Comparison of ENCODE assay signal across 19 cellular contexts in genomic region chr17:50186661-50187402, GRCh38. TPM values are rescaled to one million over a fixed set of nuclear protein-coding genes. Genes with fewer than 3 reads are reported as not detected.
DNase-seq lines count a peak whose midpoint lies in the region; ATAC-seq, FAIRE-seq and TF ChIP-seq lines count a peak whose summit lies in the region.
"Had no signal": no experiment of that assay in that cellular context is flagged by ENCODE, and none has a peak within 500 bp of the region (broad histone marks: within the 10 kb centered on the region; RNA-seq: fewer than 3 reads in every experiment).

No MANE protein-coding gene starts in this region.

- TF ChIP-seq POLR2A in K562 (conservative IDR thresholded peaks at IDR 0.05) (no peak), tibial nerve (IDR thresholded peaks at IDR 0.05) (no peak)

- no peaks in the 10 kb centered on the region for H3K79me2 ChIP-seq in K562 (ENCODE audit: control insufficient read depth, insufficient read depth, low read length)

- no peak overlapping the region for H2AFZ ChIP-seq in K562 (ENCODE audit: low read depth, low read length)

- H3K4me1 ChIP-seq in K562 (replicated peaks in 1 of 2; ENCODE audit: control insufficient read depth in 2 of 2, insufficient read depth in 2 of 2, low read length in 2 of 2) (peaks cover 4 to 18% of the 10 kb centered on the region in 2 experiments; a peak in 4 of 5 replicates), left lung (peaks cover 0 to 21% of the 10 kb centered on the region in 2 donors), tibial nerve (peaks cover 0 to 75% (median 13%) of the 10 kb centered on the region in 4 donors), Caco-2 (peaks cover 6% of the 10 kb centered on the region; the same call in 1 of the 2 replicates)
- H3K4me1 ChIP-seq: pancreas had no signal

- no peak for FAIRE-seq in K562 (lab: Jason Lieb, UNC)
- no peak for FAIRE-seq in D721Med (lab: Jason Lieb, UNC)
- FAIRE-seq: pancreas had no signal

- in situ Hi-C loops in K562 (cut with MboI): no loop called here

- H3K36me3 Mint-ChIP-seq in HFFc6 (ENCODE audit: low read depth) (peaks cover 73% of the 10 kb centered on the region), Caco-2 (ENCODE audit: insufficient read depth, unreplicated experiment) (no peaks in the 10 kb centered on the region)
- H3K36me3 Mint-ChIP-seq: type B pancreatic cell had no signal

- H3K4me3 Mint-ChIP-seq in HFFc6 (peak overlapping the region; percentile 100), Caco-2 (ENCODE audit: unreplicated experiment) (no peak overlapping the region)
- H3K4me3 Mint-ChIP-seq: brain; CD4-positive, alpha-beta T cell; T-helper 1 cell treated with Interleukin-12 subunit alpha and Interleukin-12 subunit beta and Interleukin-4 antibody, amounts not matched to agents 30 μg/mL and 1 μg/mL, for 36 hours; type B pancreatic cell had no signal

- intact Hi-C loops in K562 (cut with micrococcal nuclease): no loop called here
- intact Hi-C loops in left lung (cut with DNase I): no loop called here
- intact Hi-C loops in Caco-2 (cut with micrococcal nuclease; ENCODE audit: unreplicated experiment): no loop called here

- H3K4me1 Mint-ChIP-seq in HFFc6 (ENCODE audit: low read depth): peaks cover 100% of the 10 kb centered on the region
- H3K4me1 Mint-ChIP-seq in Caco-2 (ENCODE audit: low read depth, unreplicated experiment): peaks cover 6% of the 10 kb centered on the region

- no peaks in the 10 kb centered on the region for H3K9me1 ChIP-seq in K562 (ENCODE audit: control insufficient read depth, insufficient read depth, low read length)

- H3K27ac ChIP-seq in K562 (ENCODE audit: extremely low read depth, low read depth, low read length) (no peak overlapping the region), left lung (peak overlapping the region in 1 of 2 donors; percentile 59), tibial nerve (peak overlapping the region; percentile 30 to 89 (median 58))
- H3K27ac ChIP-seq: pancreas had no signal

- BruUV-seq in K562 (replicated peaks; lab: Mats Ljungman, UMichigan) (no TSS peak), Caco-2 (replicated peaks; lab: Mats Ljungman, UMichigan) (no TSS peak)

- H3K4me2 ChIP-seq in K562 (ENCODE audit: insufficient read depth, low read length): no peak overlapping the region

- H3K9ac ChIP-seq in K562 (ENCODE audit: insufficient read depth in 1 of 2, low read depth in 2 of 2, low read length in 2 of 2): no peak overlapping the region

- H3K9me3 ChIP-seq in K562 (replicated peaks; ENCODE audit: control insufficient read depth, insufficient read depth, low read depth, low read length) (no peaks in the 10 kb centered on the region), left lung (no peaks in the 10 kb centered on the region), tibial nerve (no peaks in the 10 kb centered on the region), Caco-2 (no peaks in the 10 kb centered on the region)
- H3K9me3 ChIP-seq: mucosa of descending colon, pancreas had no signal

- H3K9me3 Mint-ChIP-seq in HFFc6 (peaks cover 3% of the 10 kb centered on the region; the same call in 1 of the 2 replicates), Caco-2 (ENCODE audit: unreplicated experiment) (no peaks in the 10 kb centered on the region)
- H3K9me3 Mint-ChIP-seq: brain; CD4-positive, alpha-beta T cell; T-helper 1 cell treated with Interleukin-12 subunit alpha and Interleukin-12 subunit beta and Interleukin-4 antibody, amounts not matched to agents 30 μg/mL and 1 μg/mL, for 36 hours; type B pancreatic cell had no signal

- peaks cover 57 to 89% of the 10 kb centered on the region in 2 experiments for H3K27me3 ChIP-seq in K562 (ENCODE audit: control insufficient read depth in 2 of 2, insufficient read depth in 2 of 2, low read length in 2 of 2)
- H3K27me3 ChIP-seq in left lung: no peaks in the 10 kb centered on the region
- H3K27me3 ChIP-seq in tibial nerve: no peaks in the 10 kb centered on the region
- no peaks in the 10 kb centered on the region for H3K27me3 ChIP-seq in Caco-2 (replicated peaks; ENCODE audit: control insufficient read depth, insufficient read depth, low read length)
- H3K27me3 ChIP-seq: pancreas had no signal

- DNase-seq in HFFc6 (peak; percentile 79), K562 (ENCODE audit: extremely low read depth in 1 of 4, low spot score in 3 of 4) (no peak), left lung (peak in 1 of 2 donors; percentile 70), tibial nerve (ENCODE audit: low spot score in 2 of 2) (no peak), D721Med (ENCODE audit: insufficient read length, low spot score) (no peak), Caco-2 (no peak), middle frontal gyrus (ENCODE audit: extremely low spot score, low spot score) (no peak)
- DNase-seq: CD4-positive, alpha-beta T cell; DND-41; GOT3; left cardiac atrium; NCI-H1436 had no signal

- WGBS in K562 (ENCODE audit: insufficient coverage, low coverage, missing lambda C conversion rate): 6% methylated on average over 20 of the region's 24 CpGs
- WGBS in tibial nerve, 2 donors: 69 to 71% methylated on average over 18 to 24 of the region's 24 CpGs

- H3K4me3 ChIP-seq in K562 (no peak overlapping the region), left lung (no peak overlapping the region), tibial nerve (no peak overlapping the region), Caco-2 (ENCODE audit: low read depth, low read length) (no peak overlapping the region)
- H3K4me3 ChIP-seq: mucosa of descending colon, pancreas had no signal

- ATAC-seq in K562 (no peak), left lung (peak; percentile 2), HG03565 (IDR thresholded peaks at IDR 0.05; ENCODE audit: unreplicated experiment) (no peak)
- ATAC-seq: left cardiac atrium, mucosa of descending colon, pancreas, Right ventricle myocardium inferior had no signal

- no peak for TF ChIP-seq EP300 in K562 (IDR thresholded peaks at IDR 0.05; ENCODE audit: low read length)
- TF ChIP-seq EP300 in tibial nerve (IDR thresholded peaks at IDR 0.05): no peak

- TF ChIP-seq CTCF in HFFc6 (IDR thresholded peaks at IDR 0.05): no peak
- TF ChIP-seq CTCF in K562 (IDR thresholded peaks at IDR 0.05 in 2 of 3, conservative IDR thresholded peaks at IDR 0.05 in 1 of 3; ENCODE audit: insufficient read depth in 2 of 3, low read depth in 1 of 3, low read length in 3 of 3): no peak
- no peak for TF ChIP-seq CTCF in left lung (IDR thresholded peaks at IDR 0.05)
- TF ChIP-seq CTCF in tibial nerve (IDR thresholded peaks at IDR 0.05): no peak
- TF ChIP-seq CTCF in D721Med (IDR thresholded peaks at IDR 0.05; ENCODE audit: insufficient read depth, missing control alignments): no peak
- TF ChIP-seq CTCF in Caco-2 (IDR thresholded peaks at IDR 0.05; ENCODE audit: insufficient read depth in 1 of 2, low read depth in 1 of 2, low read length in 1 of 2, severe bottlenecking in 1 of 2, unreplicated experiment in 1 of 2): no peak

- H3K36me3 ChIP-seq in K562 (ENCODE audit: control insufficient read depth, insufficient read depth, low read length) (no peaks in the 10 kb centered on the region), left lung (peaks cover 0 to 59% of the 10 kb centered on the region in 2 donors), tibial nerve (peaks cover 0 to 66% (median 0%) of the 10 kb centered on the region in 3 donors), Caco-2 (ENCODE audit: control insufficient read depth, insufficient read depth, low read length) (no peaks in the 10 kb centered on the region)
- H3K36me3 ChIP-seq: pancreas had no signal

- POLR2A ChIA-PET in K562 (lab: Yijun Ruan, JAX) (interaction anchor here (0.7 to 1.0 kb wide), 2 partner anchors 14 to 103 kb away, joined by 3 read pairs; no protein-coding TSS in a partner anchor), Caco-2 (lab: Charles Lee) (interaction anchor here (0.5 kb wide), 1 partner anchor 13 kb away, joined by 11 read pairs; no protein-coding TSS in a partner anchor)

- CTCF ChIA-PET in K562 (lab: Yijun Ruan, JAX; ENCODE audit: low intra/inter-chr PET ratio): no interaction called here
- CTCF ChIA-PET in Caco-2 (lab: Charles Lee): interaction anchor here (1.1 to 1.4 kb wide), 3 partner anchors 9 to 11 kb away, joined by 3 to 5 read pairs (median 4); no protein-coding TSS in a partner anchor

- TF ChIP-seq RAD21 in K562 (CRISPR knock-in tag; conservative IDR thresholded peaks at IDR 0.05 in 1 of 2, IDR thresholded peaks at IDR 0.05 in 1 of 2): no peak

- peak overlapping the region; percentile 100 for H3K27ac Mint-ChIP-seq in HFFc6
- no peak overlapping the region for H3K27ac Mint-ChIP-seq in Caco-2 (ENCODE audit: unreplicated experiment)
- H3K27ac Mint-ChIP-seq: CD4-positive, alpha-beta T cell; T-helper 1 cell treated with Interleukin-12 subunit alpha and Interleukin-12 subunit beta and Interleukin-4 antibody, amounts not matched to agents 30 μg/mL and 1 μg/mL, for 36 hours; type B pancreatic cell had no signal

- H4K20me1 ChIP-seq in K562 (replicated peaks; ENCODE audit: control insufficient read depth, insufficient read depth, low read length): no peaks in the 10 kb centered on the region; the same call in 1 of the 2 replicates

- H3K27me3 Mint-ChIP-seq in HFFc6 (ENCODE audit: insufficient read depth): peaks cover 91% of the 10 kb centered on the region
- H3K27me3 Mint-ChIP-seq in Caco-2 (ENCODE audit: insufficient read depth, unreplicated experiment): no peaks in the 10 kb centered on the region
- H3K27me3 Mint-ChIP-seq: CD4-positive, alpha-beta T cell had no signal

RNA-seq across cellular contexts. Expression of gene COL1A1, which starts 14.6 kb away (rescaled TPM):
- total RNA-seq in HFFc6 (2021; fragmentation: NEBNext Ultra II Directional; extraction: Animal tissue kit (Norgen Biotek cat#: 25700)): 1,000 to 10,000 TPM; 4,948 to 7,804 (median 5,240) TPM
- total RNA-seq in K562 (2011; cell fraction: chromatin; rRNA removed; ENCODE audit: low replicate concordance): 3.2 and 16.9 TPM in 2 replicates
- total RNA-seq in K562 (2011; cell fraction: nucleolus; rRNA removed): 5.7 and 9.0 TPM in 2 replicates
- total RNA-seq in K562 (2011; cell fraction: nucleoplasm; rRNA removed): 3.7 and 4.2 TPM in 2 replicates
- total RNA-seq in K562 (2014; rRNA removed): 0.86 and 0.91 TPM in 2 replicates
- 0.15 TPM in 1 of 2 replicates, not detected in the other for total RNA-seq in K562 (2014; rRNA removed; fragmentation: Illumina TruSeq; extraction: Trizol)
- 0.08 and 0.18 TPM in 2 replicates for total RNA-seq in K562 (2015; rRNA removed; fragmentation: Illumina TruSeq; extraction: Trizol)
- 2.8 and 3.4 TPM in 2 replicates for total RNA-seq in K562 (2021)
- polyA plus RNA-seq in K562 (2011; rRNA removed): 0.11 and 0.20 TPM in 2 replicates
- 0.16 and 0.27 TPM in 2 replicates for polyA plus RNA-seq in K562 (2011; cell fraction: cytosol; rRNA removed)
- 2.0 and 4.9 TPM in 2 replicates for polyA plus RNA-seq in K562 (2011; cell fraction: nucleus; rRNA removed)
- polyA plus RNA-seq in K562 (2012): 1.1 and 1.7 TPM in 2 replicates
- 0.64 and 0.91 TPM in 2 replicates for polyA plus RNA-seq in K562 (2014; fragmentation: Illumina TruSeq; extraction: Trizol)
- under 1 TPM; 0.04 to 0.06 TPM for polyA plus RNA-seq in K562 (2014; fragmentation: Nextera tagmentation; extraction: Ambion mirVana)
- polyA plus RNA-seq in K562 (2014; rRNA removed): 0.86 and 0.95 TPM in 2 replicates
- polyA minus RNA-seq in K562 (2011; rRNA and poly(A)+ RNA removed): 0.25 and 1.1 TPM in 2 replicates
- polyA minus RNA-seq in K562 (2011; cell fraction: cytosol; rRNA and poly(A)+ RNA removed): 2.0 and 3.3 TPM in 2 replicates
- 2.3 and 3.1 TPM in 2 replicates for polyA minus RNA-seq in K562 (2011; cell fraction: nucleus; rRNA and poly(A)+ RNA removed)
- 1,000 to 10,000 TPM in 1 of 2 donors, 100 to 1,000 TPM in 1; 867 to 4,830 TPM for total RNA-seq in left lung
- total RNA-seq in tibial nerve: 100 to 1,000 TPM in 1 of 4 donors, 10 to 100 TPM in 3; 31.5 to 185 (median 73.0) TPM
- total RNA-seq in Caco-2 (2022): 23.4 and 27.3 TPM in 2 replicates

RNA-seq across cellular contexts. Expression of gene SGCA, which starts 21.0 kb away (rescaled TPM):
- under 1 TPM; 0.28 to 0.91 (median 0.76) TPM for total RNA-seq in HFFc6 (2021; fragmentation: NEBNext Ultra II Directional; extraction: Animal tissue kit (Norgen Biotek cat#: 25700))
- not detected in 2 replicates for total RNA-seq in K562 (2011; cell fraction: chromatin; rRNA removed; ENCODE audit: low replicate concordance)
- not detected in 2 replicates for total RNA-seq in K562 (2011; cell fraction: nucleolus; rRNA removed)
- not detected in 2 replicates for total RNA-seq in K562 (2011; cell fraction: nucleoplasm; rRNA removed)
- total RNA-seq in K562 (2014; rRNA removed) (not detected in 2 replicates), K562 (2014; rRNA removed; fragmentation: Illumina TruSeq; extraction: Trizol) (not detected in 2 replicates), K562 (2015; rRNA removed; fragmentation: Illumina TruSeq; extraction: Trizol) (not detected in 2 replicates), K562 (2021) (not detected in 2 replicates), left lung (10 to 100 TPM in 1 of 2 donors, 1 to 10 TPM in 1; 8.3 to 18.5 TPM), tibial nerve (1 to 10 TPM; 1.8 to 7.8 (median 4.9) TPM), Caco-2 (2022) (not detected in 2 replicates)
- polyA plus RNA-seq in K562 (2011; rRNA removed) (not detected in 2 replicates), K562 (2014; fragmentation: Illumina TruSeq; extraction: Trizol) (not detected in 2 replicates), K562 (2014; fragmentation: Nextera tagmentation; extraction: Ambion mirVana) (not detected), K562 (2014; rRNA removed) (not detected in 2 replicates)
- polyA plus RNA-seq in K562 (2011; cell fraction: cytosol; rRNA removed): not detected in 2 replicates
- not detected in 2 replicates for polyA plus RNA-seq in K562 (2011; cell fraction: nucleus; rRNA removed)
- polyA plus RNA-seq in K562 (2012): not detected in 2 replicates
- not detected in 2 replicates for polyA minus RNA-seq in K562 (2011; rRNA and poly(A)+ RNA removed)
- not detected in 2 replicates for polyA minus RNA-seq in K562 (2011; cell fraction: cytosol; rRNA and poly(A)+ RNA removed)
- not detected in 2 replicates for polyA minus RNA-seq in K562 (2011; cell fraction: nucleus; rRNA and poly(A)+ RNA removed)
- total RNA-seq: CD4-positive, alpha-beta T cell had no signal

RNA-seq across cellular contexts. Expression of gene PPP1R9B, which starts 36.4 kb away (rescaled TPM):
- 10 to 100 TPM; 66.4 to 78.5 (median 68.7) TPM for total RNA-seq in HFFc6 (2021; fragmentation: NEBNext Ultra II Directional; extraction: Animal tissue kit (Norgen Biotek cat#: 25700))
- total RNA-seq in K562 (2011; cell fraction: chromatin; rRNA removed; ENCODE audit: low replicate concordance): 29.7 and 49.5 TPM in 2 replicates
- 27.6 and 29.7 TPM in 2 replicates for total RNA-seq in K562 (2011; cell fraction: nucleolus; rRNA removed)
- total RNA-seq in K562 (2011; cell fraction: nucleoplasm; rRNA removed): 29.0 and 30.6 TPM in 2 replicates
- total RNA-seq in K562 (2014; rRNA removed): 45.5 and 52.9 TPM in 2 replicates
- 9.9 and 14.5 TPM in 2 replicates for total RNA-seq in K562 (2014; rRNA removed; fragmentation: Illumina TruSeq; extraction: Trizol)
- 28.6 and 29.0 TPM in 2 replicates for total RNA-seq in K562 (2015; rRNA removed; fragmentation: Illumina TruSeq; extraction: Trizol)
- 56.6 and 63.5 TPM in 2 replicates for total RNA-seq in K562 (2021)
- 11.6 and 12.7 TPM in 2 replicates for polyA plus RNA-seq in K562 (2011; rRNA removed)
- 11.9 and 15.6 TPM in 2 replicates for polyA plus RNA-seq in K562 (2011; cell fraction: cytosol; rRNA removed)
- polyA plus RNA-seq in K562 (2011; cell fraction: nucleus; rRNA removed): 50.9 and 52.5 TPM in 2 replicates
- polyA plus RNA-seq in K562 (2012): 27.4 and 32.9 TPM in 2 replicates
- 24.7 and 25.5 TPM in 2 replicates for polyA plus RNA-seq in K562 (2014; fragmentation: Illumina TruSeq; extraction: Trizol)
- polyA plus RNA-seq in K562 (2014; fragmentation: Nextera tagmentation; extraction: Ambion mirVana): under 1 TPM; 0.10 to 0.13 TPM
- 34.2 and 35.7 TPM in 2 replicates for polyA plus RNA-seq in K562 (2014; rRNA removed)
- polyA minus RNA-seq in K562 (2011; rRNA and poly(A)+ RNA removed): 18.9 and 21.8 TPM in 2 replicates
- polyA minus RNA-seq in K562 (2011; cell fraction: cytosol; rRNA and poly(A)+ RNA removed): 17.7 and 18.7 TPM in 2 replicates
- 12.4 and 25.9 TPM in 2 replicates for polyA minus RNA-seq in K562 (2011; cell fraction: nucleus; rRNA and poly(A)+ RNA removed)
- 10 to 100 TPM; 67.4 to 86.6 TPM for total RNA-seq in left lung
- 10 to 100 TPM; 28.4 to 54.9 (median 36.9) TPM for total RNA-seq in tibial nerve
- 74.8 and 76.2 TPM in 2 replicates for total RNA-seq in Caco-2 (2022)

RNA-seq across cellular contexts. Expression of gene SAMD14, which starts 56.9 kb away (rescaled TPM):
- 10 to 100 TPM in 4 of 6 experiments, 1 to 10 TPM in 2; 4.3 to 14.1 (median 11.4) TPM for total RNA-seq in HFFc6 (2021; fragmentation: NEBNext Ultra II Directional; extraction: Animal tissue kit (Norgen Biotek cat#: 25700))
- total RNA-seq in K562 (2011; cell fraction: chromatin; rRNA removed; ENCODE audit: low replicate concordance): 0.18 and 1.0 TPM in 2 replicates
- 0.50 TPM in 1 of 2 replicates, not detected in the other for total RNA-seq in K562 (2011; cell fraction: nucleolus; rRNA removed)
- total RNA-seq in K562 (2011; cell fraction: nucleoplasm; rRNA removed): not detected in 2 replicates
- total RNA-seq in K562 (2014; rRNA removed) (not detected in 2 replicates), K562 (2014; rRNA removed; fragmentation: Illumina TruSeq; extraction: Trizol) (not detected in 2 replicates), K562 (2015; rRNA removed; fragmentation: Illumina TruSeq; extraction: Trizol) (not detected in 2 replicates), K562 (2021) (0.07 TPM in 1 of 2 replicates, not detected in the other), left lung (10 to 100 TPM in 1 of 2 donors, 1 to 10 TPM in 1; 8.4 to 10.2 TPM), tibial nerve (1 to 10 TPM in 2 of 4 donors, under 1 TPM in 2; 0.63 to 1.5 (median 1.1) TPM), Caco-2 (2022) (2.2 and 3.4 TPM in 2 replicates)
- polyA plus RNA-seq in K562 (2011; rRNA removed) (0.14 TPM in 1 of 2 replicates, not detected in the other), K562 (2014; fragmentation: Illumina TruSeq; extraction: Trizol) (0.04 TPM in 1 of 2 replicates, not detected in the other), K562 (2014; fragmentation: Nextera tagmentation; extraction: Ambion mirVana) (not detected), K562 (2014; rRNA removed) (0.11 TPM in 1 of 2 replicates, not detected in the other)
- polyA plus RNA-seq in K562 (2011; cell fraction: cytosol; rRNA removed): 0.01 and 0.10 TPM in 2 replicates
- polyA plus RNA-seq in K562 (2011; cell fraction: nucleus; rRNA removed): 0.15 and 0.24 TPM in 2 replicates
- 0.07 and 0.22 TPM in 2 replicates for polyA plus RNA-seq in K562 (2012)
- 0.15 TPM in 1 of 2 replicates, not detected in the other for polyA minus RNA-seq in K562 (2011; rRNA and poly(A)+ RNA removed)
- not detected in 2 replicates for polyA minus RNA-seq in K562 (2011; cell fraction: cytosol; rRNA and poly(A)+ RNA removed)
- polyA minus RNA-seq in K562 (2011; cell fraction: nucleus; rRNA and poly(A)+ RNA removed): not detected in 2 replicates
